8 cellular contexts compared by ENCODE assay signal in the genomic region with DNA sequence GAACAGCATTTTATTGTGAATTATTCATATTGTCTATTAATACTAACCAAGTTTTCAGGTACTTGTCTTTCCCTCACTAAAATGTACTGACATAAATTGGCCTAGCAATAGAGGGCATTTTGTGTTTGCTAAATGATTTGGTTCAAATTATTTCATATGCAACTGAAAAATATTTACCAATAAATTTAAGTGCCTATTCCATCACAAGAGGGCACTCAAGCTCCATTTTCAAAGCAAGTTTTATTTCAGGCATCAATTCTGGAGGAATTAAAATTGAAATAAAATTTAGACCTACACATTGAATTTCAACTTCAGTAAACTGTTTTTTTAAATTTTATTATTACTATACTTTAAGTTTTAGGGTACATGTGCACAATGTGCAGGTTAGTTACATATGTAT.
A peak's percentile ranks its signal among the peaks of the same experiment; 100 is the strongest.
DNase-seq lines count a peak whose midpoint lies in the region; ATAC-seq, FAIRE-seq and TF ChIP-seq lines count a peak whose summit lies in the region.

No MANE protein-coding gene starts in this region.

- no peaks in the 10 kb centered on the region for H3K36me3 ChIP-seq in Caco-2 (ENCODE audit: control insufficient read depth, insufficient read depth, low read length)

- H3K4me1 ChIP-seq in Caco-2 = no peaks in the 10 kb centered on the region

- H3K4me1 Mint-ChIP-seq in glutamatergic neuron (ENCODE audit: low read depth, unreplicated experiment) (no peaks in the 10 kb centered on the region), Caco-2 (ENCODE audit: low read depth, unreplicated experiment) (peaks cover 6% of the 10 kb centered on the region)

- H3K27me3 ChIP-seq in Caco-2 (replicated peaks; ENCODE audit: control insufficient read depth, insufficient read depth, low read length) = no peaks in the 10 kb centered on the region

- no peak overlapping the region for H3K4me3 ChIP-seq in Caco-2 (ENCODE audit: low read depth, low read length)

- no TSS peak for BruUV-seq in Caco-2 (replicated peaks; lab: Mats Ljungman, UMichigan)

- CTCF ChIA-PET in Caco-2 (lab: Charles Lee) = no interaction called here

- peaks cover 6% of the 10 kb centered on the region for H3K27me3 Mint-ChIP-seq in glutamatergic neuron (ENCODE audit: unreplicated experiment)
- peaks cover 4% of the 10 kb centered on the region for H3K27me3 Mint-ChIP-seq in Caco-2 (ENCODE audit: insufficient read depth, unreplicated experiment)

- intact Hi-C loops in Caco-2 (cut with micrococcal nuclease; ENCODE audit: unreplicated experiment) = loop anchor here (5.0 kb wide), 1 partner anchor 165 kb away; no protein-coding TSS in a partner anchor

- peaks cover 2% of the 10 kb centered on the region for H3K9me3 Mint-ChIP-seq in glutamatergic neuron (ENCODE audit: unreplicated experiment)
- H3K9me3 Mint-ChIP-seq in Caco-2 (ENCODE audit: unreplicated experiment) = peaks cover 10% of the 10 kb centered on the region

- peak; percentile 18 for FAIRE-seq in GM19239 (lab: Jason Lieb, UNC)

- DNase-seq in AG08395 (ENCODE audit: low spot score) (peak; percentile 15), GM19239 (ENCODE audit: insufficient read length, low spot score) (no peak), SW480 (ENCODE audit: low spot score) (peak; percentile 16), glutamatergic neuron (no peak), Caco-2 (no peak)

- POLR2A ChIA-PET in Caco-2 (lab: Charles Lee) = no interaction called here

- H3K4me3 Mint-ChIP-seq in glutamatergic neuron (ENCODE audit: unreplicated experiment) (no peak overlapping the region), Caco-2 (ENCODE audit: unreplicated experiment) (no peak overlapping the region)

- H3K27ac Mint-ChIP-seq in glutamatergic neuron (ENCODE audit: unreplicated experiment) (no peak overlapping the region), Caco-2 (ENCODE audit: unreplicated experiment) (no peak overlapping the region)

- no peaks in the 10 kb centered on the region for H3K9me3 ChIP-seq in Caco-2

- ATAC-seq in GM18517 (IDR thresholded peaks at IDR 0.05; ENCODE audit: unreplicated experiment) = no peak
- no peak for ATAC-seq in HG03196 (IDR thresholded peaks at IDR 0.05; ENCODE audit: unreplicated experiment)
- ATAC-seq in GM18502 (IDR thresholded peaks at IDR 0.05; ENCODE audit: poor library complexity, unreplicated experiment) = no peak

- TF ChIP-seq CTCF in glutamatergic neuron (IDR thresholded peaks at IDR 0.05; ENCODE audit: partially characterized antibody, unreplicated experiment) (peak; percentile 38), Caco-2 (IDR thresholded peaks at IDR 0.05; ENCODE audit: insufficient read depth in 1 of 2, low read depth in 1 of 2, low read length in 1 of 2, severe bottlenecking in 1 of 2, unreplicated experiment in 1 of 2) (no peak)

- H3K36me3 Mint-ChIP-seq in glutamatergic neuron (ENCODE audit: unreplicated experiment) (peaks cover 6% of the 10 kb centered on the region), Caco-2 (ENCODE audit: insufficient read depth, unreplicated experiment) (no peaks in the 10 kb centered on the region)

Comparison
In these comparisons a context has a peak if more than half of its experiments do, and no peak if none do; other contexts are left out.
1. DNase-seq: peak in AG08395 (single experiment) and SW480 (single experiment); none in GM19239 (single experiment), glutamatergic neuron (single experiment) and Caco-2 (0 of 2).